In genomic region chr17:78796134-78796900, GRCh38 we compare ENCODE assay signal across 18 cellular contexts. TPM values are rescaled to one million over a fixed set of nuclear protein-coding genes. Genes with fewer than 3 reads are reported as not detected.
DNase-seq lines count a peak whose midpoint lies in the region; ATAC-seq and TF ChIP-seq lines count a peak whose summit lies in the region.
"Had no signal": no experiment of that assay in that cellular context is flagged by ENCODE, and none has a peak within 500 bp of the region (broad histone marks: within the 10 kb centered on the region; RNA-seq: fewer than 3 reads in every experiment).

No MANE protein-coding gene starts in this region.

- POLR2A ChIA-PET in SK-N-SH (lab: Yijun Ruan, JAX) = interaction anchor here (0.7 kb wide), 1 partner anchor 79 kb away, joined by 3 read pairs; no protein-coding TSS in a partner anchor

- no peak overlapping the region for H3K9ac ChIP-seq in SK-N-SH

- H4K20me1 ChIP-seq in SK-N-SH (ENCODE audit: insufficient read depth) = peaks cover 13% of the 10 kb centered on the region

- no peak overlapping the region for H3K4me3 Mint-ChIP-seq in stimulated activated naive CD8-positive, alpha-beta T cell treated with anti-CD3 and anti-CD28 coated beads, Interleukin-15, Interleukin-2, amounts not matched to agents 100 ng/mL and 50 ng/mL, for 24 hours
- H3K4me3 Mint-ChIP-seq in stimulated activated naive CD8-positive, alpha-beta T cell treated with anti-CD3 and anti-CD28 coated beads, Interleukin-15, amount 100 ng/mL, for 72 hours = no peak overlapping the region
- H3K4me3 Mint-ChIP-seq in central memory CD8-positive, alpha-beta T cell = no peak overlapping the region
- H3K4me3 Mint-ChIP-seq: activated CD4-positive, alpha-beta T cell treated with anti-CD3 and anti-CD28 coated beads, Interleukin-2, amount 10 ng/mL, durations not matched to agents 24 days and 14 days had no signal

- H3K4me1 ChIP-seq in neutrophil (ENCODE audit: control insufficient read depth in 1 of 2, insufficient read depth in 1 of 2, low read depth in 1 of 2, low read length in 1 of 2) (peaks cover 0 to 7% of the 10 kb centered on the region in 2 experiments), body of pancreas (no peaks in the 10 kb centered on the region), SK-N-SH (ENCODE audit: control insufficient read depth in 1 of 2, insufficient read depth in 2 of 2, low read depth in 1 of 2, low read length in 1 of 2) (peaks cover 4 to 10% of the 10 kb centered on the region in 2 experiments; a peak in 2 of 4 replicates)

- TF ChIP-seq EP300 in SK-N-SH (IDR thresholded peaks at IDR 0.05; ENCODE audit: borderline replicate concordance in 1 of 2, low read depth in 1 of 2, low read length in 1 of 2) = no peak

- no peaks in the 10 kb centered on the region for H3K9me3 ChIP-seq in neutrophil
- no peaks in the 10 kb centered on the region for H3K9me3 ChIP-seq in body of pancreas
- H3K9me3 ChIP-seq in SK-N-SH = no peaks in the 10 kb centered on the region
- H3K9me3 ChIP-seq: testis had no signal

- 79 to 85% methylated on average over 18 of the region's 18 CpGs for WGBS in body of pancreas, 2 donors
- 93% methylated on average over 18 of the region's 18 CpGs for WGBS in SK-N-SH (ENCODE audit: low lambda C conversion rate)

- H3K4me1 Mint-ChIP-seq in stimulated activated naive CD8-positive, alpha-beta T cell treated with anti-CD3 and anti-CD28 coated beads, Interleukin-15, Interleukin-2, amounts not matched to agents 100 ng/mL and 50 ng/mL, for 24 hours (ENCODE audit: low read depth) = peaks cover 41% of the 10 kb centered on the region
- H3K4me1 Mint-ChIP-seq in stimulated activated naive CD8-positive, alpha-beta T cell treated with anti-CD3 and anti-CD28 coated beads, Interleukin-15, amount 100 ng/mL, for 72 hours = peaks cover 52% of the 10 kb centered on the region
- H3K4me1 Mint-ChIP-seq in central memory CD8-positive, alpha-beta T cell = peaks cover 76% of the 10 kb centered on the region

- H3K4me3 ChIP-seq in neutrophil (ENCODE audit: low read depth in 1 of 2, low read length in 1 of 2) (no peak overlapping the region), body of pancreas (no peak overlapping the region), SK-N-SH (ENCODE audit: low read depth in 2 of 2, low read length in 1 of 2) (no peak overlapping the region)
- H3K4me3 ChIP-seq: K562, testis had no signal

- CTCF ChIA-PET in SK-N-SH (lab: Yijun Ruan, JAX) = interaction anchor here (1.2 to 1.5 kb wide), 2 partner anchors 175 to 299 kb away, joined by 4 read pairs; no protein-coding TSS in a partner anchor

- intact Hi-C loops in body of pancreas (cut with DNase I) = no loop called here

- H2AFZ ChIP-seq in SK-N-SH (ENCODE audit: low read depth) = no peak overlapping the region

- no peak for TF ChIP-seq CTCF in neutrophil (IDR thresholded peaks at IDR 0.05)
- TF ChIP-seq CTCF in body of pancreas (IDR thresholded peaks at IDR 0.05) = no peak
- no peak for TF ChIP-seq CTCF in SK-N-SH (IDR thresholded peaks at IDR 0.05)

- peaks cover 8% of the 10 kb centered on the region for H3F3A ChIP-seq in SK-N-SH (replicated peaks; ENCODE audit: insufficient read depth)

- ATAC-seq in stimulated activated naive CD8-positive, alpha-beta T cell treated with anti-CD3 and anti-CD28 coated beads, Interleukin-15, amount 100 ng/mL, for 72 hours = no peak
- ATAC-seq in central memory CD8-positive, alpha-beta T cell (replicated peaks; ENCODE audit: extremely low read depth, poor library complexity, severe bottlenecking) = no peak
- ATAC-seq in body of pancreas = no peak
- no peak for ATAC-seq in HG03045 (IDR thresholded peaks at IDR 0.05; ENCODE audit: unreplicated experiment)
- ATAC-seq: activated naive CD4-positive, alpha-beta T cell treated with anti-CD3 and anti-CD28 coated beads, Interleukin-2, amount 50 U/mL, for 72 hours; K562 had no signal

- H3K27ac ChIP-seq in neutrophil = peak overlapping the region; percentile 38
- no peak overlapping the region for H3K27ac ChIP-seq in body of pancreas
- H3K27ac ChIP-seq in SK-N-SH (ENCODE audit: low read depth in 2 of 2, low read length in 1 of 2) = no peak overlapping the region
- H3K27ac ChIP-seq: brain microvascular endothelial cell had no signal

- DNase-seq in stimulated activated naive CD8-positive, alpha-beta T cell treated with anti-CD3 and anti-CD28 coated beads, Interleukin-15, amount 100 ng/mL, for 72 hours = no peak
- DNase-seq in central memory CD8-positive, alpha-beta T cell (ENCODE audit: low spot score in 2 of 2) = no peak
- DNase-seq in body of pancreas = no peak
- DNase-seq in SK-N-SH = no peak
- DNase-seq: activated CD4-positive, alpha-beta T cell treated with anti-CD3 and anti-CD28 coated beads, Interleukin-2, amount 10 ng/mL, durations not matched to agents 24 days and 14 days; brain microvascular endothelial cell; dermis blood vessel endothelial cell; NCI-H2029 treated with DMSO at 0.1 percent for 48 hours; NCI-H446 treated with DMSO at 0.1 percent for 48 hours; NK-92 treated with Interleukin-12 subunit alpha and Interleukin-12 subunit beta, amount 100 ng/mL, for 24 hours; stimulated activated CD4-positive, alpha-beta T cell treated with anti-CD3 and anti-CD28 coated beads, Interleukin-12 subunit alpha, Interleukin-12 subunit beta, amount 100 ng/mL, for 4 hours; stimulated activated CD8-positive, alpha-beta memory T cell treated with anti-CD3 and anti-CD28 coated beads, Interleukin-4, amount 100 ng/mL, for 48 hours; testis had no signal

- H3K79me2 ChIP-seq in SK-N-SH (ENCODE audit: insufficient read depth) = peaks cover 12% of the 10 kb centered on the region; the same call in 1 of the 2 replicates

- H3K9me3 Mint-ChIP-seq in stimulated activated naive CD8-positive, alpha-beta T cell treated with anti-CD3 and anti-CD28 coated beads, Interleukin-15, Interleukin-2, amounts not matched to agents 100 ng/mL and 50 ng/mL, for 24 hours = no peaks in the 10 kb centered on the region
- H3K9me3 Mint-ChIP-seq in stimulated activated naive CD8-positive, alpha-beta T cell treated with anti-CD3 and anti-CD28 coated beads, Interleukin-15, amount 100 ng/mL, for 72 hours = no peaks in the 10 kb centered on the region
- no peaks in the 10 kb centered on the region for H3K9me3 Mint-ChIP-seq in central memory CD8-positive, alpha-beta T cell
- H3K9me3 Mint-ChIP-seq: activated CD4-positive, alpha-beta T cell treated with anti-CD3 and anti-CD28 coated beads, Interleukin-2, amount 10 ng/mL, durations not matched to agents 24 days and 14 days; activated naive CD4-positive, alpha-beta T cell treated with anti-CD3 and anti-CD28 coated beads, Interleukin-2, amount 50 U/mL, for 72 hours had no signal

- no peaks in the 10 kb centered on the region for H3K27me3 Mint-ChIP-seq in stimulated activated naive CD8-positive, alpha-beta T cell treated with anti-CD3 and anti-CD28 coated beads, Interleukin-15, Interleukin-2, amounts not matched to agents 100 ng/mL and 50 ng/mL, for 24 hours
- no peaks in the 10 kb centered on the region for H3K27me3 Mint-ChIP-seq in stimulated activated naive CD8-positive, alpha-beta T cell treated with anti-CD3 and anti-CD28 coated beads, Interleukin-15, amount 100 ng/mL, for 72 hours
- no peaks in the 10 kb centered on the region for H3K27me3 Mint-ChIP-seq in central memory CD8-positive, alpha-beta T cell
- H3K27me3 Mint-ChIP-seq: activated CD4-positive, alpha-beta T cell treated with anti-CD3 and anti-CD28 coated beads, Interleukin-2, amount 10 ng/mL, durations not matched to agents 24 days and 14 days had no signal

- no peaks in the 10 kb centered on the region for H3K9me2 ChIP-seq in SK-N-SH

- H3K27me3 ChIP-seq in neutrophil = no peaks in the 10 kb centered on the region
- no peaks in the 10 kb centered on the region for H3K27me3 ChIP-seq in body of pancreas
- H3K27me3 ChIP-seq in SK-N-SH (ENCODE audit: insufficient read depth) = no peaks in the 10 kb centered on the region
- H3K27me3 ChIP-seq: brain microvascular endothelial cell, testis had no signal

- peaks cover 6% of the 10 kb centered on the region for H3K36me3 ChIP-seq in neutrophil
- H3K36me3 ChIP-seq in body of pancreas (replicated peaks in 1 of 2; ENCODE audit: insufficient read depth in 1 of 2, low read depth in 2 of 2) = peaks cover 6 to 13% of the 10 kb centered on the region in 2 donors
- H3K36me3 ChIP-seq in SK-N-SH (replicated peaks in 1 of 2; ENCODE audit: control insufficient read depth in 1 of 2, insufficient read depth in 2 of 2, low read length in 1 of 2) = peaks cover 50 to 63% of the 10 kb centered on the region in 2 experiments

- H3K27ac Mint-ChIP-seq in stimulated activated naive CD8-positive, alpha-beta T cell treated with anti-CD3 and anti-CD28 coated beads, Interleukin-15, Interleukin-2, amounts not matched to agents 100 ng/mL and 50 ng/mL, for 24 hours = peak overlapping the region; percentile 28
- no peak overlapping the region for H3K27ac Mint-ChIP-seq in stimulated activated naive CD8-positive, alpha-beta T cell treated with anti-CD3 and anti-CD28 coated beads, Interleukin-15, amount 100 ng/mL, for 72 hours
- peak overlapping the region; percentile 47 for H3K27ac Mint-ChIP-seq in central memory CD8-positive, alpha-beta T cell (ENCODE audit: low read depth)
- H3K27ac Mint-ChIP-seq: activated CD4-positive, alpha-beta T cell treated with anti-CD3 and anti-CD28 coated beads, Interleukin-2, amount 10 ng/mL, durations not matched to agents 24 days and 14 days had no signal

- H3K4me2 ChIP-seq in SK-N-SH = no peak overlapping the region

- no peak for TF ChIP-seq POLR2A in body of pancreas (IDR thresholded peaks at IDR 0.05)

- no peak for TF ChIP-seq RAD21 in SK-N-SH (IDR thresholded peaks at IDR 0.05; ENCODE audit: low read length)

- H3K36me3 Mint-ChIP-seq in stimulated activated naive CD8-positive, alpha-beta T cell treated with anti-CD3 and anti-CD28 coated beads, Interleukin-15, Interleukin-2, amounts not matched to agents 100 ng/mL and 50 ng/mL, for 24 hours (ENCODE audit: low read depth) = peaks cover 79% of the 10 kb centered on the region
- H3K36me3 Mint-ChIP-seq in central memory CD8-positive, alpha-beta T cell (ENCODE audit: insufficient read depth) = peaks cover 66% of the 10 kb centered on the region

TF ChIP-seq in SK-N-SH, 30 proteins besides CTCF, POLR2A, EP300 and RAD21:
- TF ChIP-seq ELF1 (IDR thresholded peaks at IDR 0.05) (no peak), CHD2 (IDR thresholded peaks at IDR 0.05; ENCODE audit: low read length, partially characterized antibody) (no peak)

RNA-seq across cellular contexts. Expression of gene CYTH1, which starts 14.2 kb away (rescaled TPM):
- total RNA-seq in body of pancreas = 10 to 100 TPM; 32.2 to 60.6 TPM
- polyA plus RNA-seq in SK-N-SH (2012; rRNA removed) = 23.8 and 24.8 TPM in 2 replicates
- 16.9 and 20.7 TPM in 2 replicates for polyA plus RNA-seq in SK-N-SH (2012; cell fraction: cytosol; rRNA removed)
- 77.4 and 80.9 TPM in 2 replicates for polyA plus RNA-seq in SK-N-SH (2012; cell fraction: nucleus; rRNA removed)

RNA-seq across cellular contexts. Expression of gene USP36, which starts 44.3 kb away (rescaled TPM):
- 10 to 100 TPM; 28.5 to 55.4 TPM for total RNA-seq in body of pancreas
- 34.6 and 41.2 TPM in 2 replicates for polyA plus RNA-seq in SK-N-SH (2012; rRNA removed)
- 22.5 and 26.9 TPM in 2 replicates for polyA plus RNA-seq in SK-N-SH (2012; cell fraction: cytosol; rRNA removed)
- polyA plus RNA-seq in SK-N-SH (2012; cell fraction: nucleus; rRNA removed) = 163 and 178 TPM in 2 replicates

Comparison
In these comparisons a context has a peak if more than half of its experiments do, and no peak if none do; other contexts are left out.
1. H3K27ac Mint-ChIP-seq: peak in stimulated activated naive CD8-positive, alpha-beta T cell treated with anti-CD3 and anti-CD28 coated beads, Interleukin-15, Interleukin-2, amounts not matched to agents 100 ng/mL and 50 ng/mL, for 24 hours (single experiment) and central memory CD8-positive, alpha-beta T cell (single experiment); none in stimulated activated naive CD8-positive, alpha-beta T cell treated with anti-CD3 and anti-CD28 coated beads, Interleukin-15, amount 100 ng/mL, for 72 hours (0 of 2).